Comparison of ENCODE assay signal across 8 cellular contexts in the genomic region with DNA sequence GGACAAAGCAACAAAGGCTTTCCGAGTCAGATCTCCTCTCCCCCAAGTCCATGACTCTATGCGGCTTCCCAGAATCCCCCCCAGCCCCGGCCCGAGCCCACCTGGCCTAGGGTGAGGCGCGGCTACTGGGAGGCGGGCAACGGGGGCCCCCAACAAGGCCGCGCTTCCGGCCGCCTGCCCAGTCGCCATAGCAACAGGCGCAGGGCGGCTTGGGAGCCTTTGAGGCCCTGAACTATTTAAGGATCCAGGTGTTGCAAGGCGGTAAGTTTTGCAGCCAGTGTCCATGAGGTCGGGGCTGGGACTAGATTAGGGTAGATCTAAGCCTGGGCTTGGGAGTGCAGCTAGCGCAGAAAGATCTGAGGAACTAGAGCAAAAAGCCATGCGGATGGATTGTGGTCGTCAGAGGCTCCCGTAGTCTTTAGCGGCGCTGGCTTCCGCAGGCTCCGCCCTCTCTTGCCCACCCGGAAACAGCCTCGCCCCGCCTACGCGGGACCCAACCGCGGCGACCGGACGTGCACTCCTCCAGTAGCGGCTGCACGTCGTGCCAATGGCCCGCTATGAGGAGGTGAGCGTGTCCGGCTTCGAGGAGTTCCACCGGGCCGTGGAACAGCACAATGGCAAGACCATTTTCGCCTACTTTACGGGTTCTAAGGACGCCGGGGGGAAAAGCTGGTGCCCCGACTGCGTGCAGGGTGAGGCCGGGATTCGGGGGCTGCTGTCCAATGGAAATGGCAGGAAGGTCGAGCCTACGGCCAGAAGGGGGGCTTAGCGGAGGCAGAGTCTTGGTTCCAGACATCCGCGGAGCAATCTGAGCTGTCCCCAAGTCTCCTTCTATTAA. TPM values are rescaled to one million over a fixed set of nuclear protein-coding genes. Genes with fewer than 3 reads are reported as not detected.
DNase-seq lines count a peak whose midpoint lies in the region; ATAC-seq and TF ChIP-seq lines count a peak whose summit lies in the region.

TSS of gene KIAA0753 (minus strand) at position 176 of the 838 bp plus-strand sequence. CDS start 5,608 bp downstream, outside the sequence.
TSS of gene TXNDC17 (plus strand) at position 525 of the 838 bp plus-strand sequence. CDS start at position 548, 23 bp downstream.

- H2BK5ac ChIP-seq in IMR-90 (ENCODE audit: low read depth, low read length, poor library complexity, severe bottlenecking) = peak within 1 kb of the TSS; percentile 99

- WGBS in IMR-90 (ENCODE audit: extremely low coverage in 2 of 2, insufficient read length in 1 of 2), 2 experiments = 0% methylated on average over 8 of the region's 57 CpGs; no CpG with 5 or more reads in 1 of the 2 experiments

- H2BK15ac ChIP-seq in IMR-90 (ENCODE audit: low read depth, low read length) = peak within 1 kb of the TSS; percentile 100

- peak; percentile 97 for TF ChIP-seq POLR2A in IMR-90 (IDR thresholded peaks at IDR 0.05; ENCODE audit: low read depth, low read length)

- H2BK20ac ChIP-seq in IMR-90 (ENCODE audit: low read depth, low read length) = peak within 1 kb of the TSS; percentile 97

- peaks cover 7 to 73% of the 10 kb centered on the region in 2 experiments for H3K79me1 ChIP-seq in IMR-90 (ENCODE audit: low read depth in 1 of 2, low read length in 2 of 2)

- peaks cover 9% of the 10 kb centered on the region for H3K4me1 ChIP-seq in IMR-90 (ENCODE audit: control insufficient read depth, insufficient read depth, low read length)
- peaks cover 14 to 28% of the 10 kb centered on the region in 2 donors for H3K4me1 ChIP-seq in mucosa of rectum (ENCODE audit: control insufficient read depth in 2 of 2, insufficient read depth in 2 of 2, low read length in 2 of 2)

- peak within 1 kb of the TSS; percentile 93 for H3K27ac ChIP-seq in IMR-90 (ENCODE audit: insufficient read depth, low read length)
- peak within 1 kb of the TSS; percentile 85 for H3K27ac ChIP-seq in epithelial cell of prostate
- H3K27ac ChIP-seq in mucosa of rectum (ENCODE audit: low read depth in 2 of 2, low read length in 2 of 2) = peak within 1 kb of the TSS; percentile 85 to 94

- H3K4ac ChIP-seq in IMR-90 (ENCODE audit: low read depth, low read length) = peak within 1 kb of the TSS; percentile 100

- H2AFZ ChIP-seq in IMR-90 (replicated peaks; ENCODE audit: low read length, poor library complexity) = peak within 1 kb of the TSS; percentile 100

- H3K4me3 ChIP-seq in IMR-90 (ENCODE audit: insufficient read depth, low read depth, low read length) (peak within 1 kb of the TSS; percentile 81), mucosa of rectum (ENCODE audit: low read length in 2 of 2) (peak within 1 kb of the TSS; percentile 91 to 94)

- peak within 1 kb of the TSS; percentile 100 for H3K23ac ChIP-seq in IMR-90 (ENCODE audit: low read depth, low read length)

- H3K4me2 ChIP-seq in IMR-90 (ENCODE audit: low read depth, low read length) = peak within 1 kb of the TSS; percentile 99

- no peaks in the 10 kb centered on the region for H3K9me3 ChIP-seq in IMR-90 (ENCODE audit: control insufficient read depth, insufficient read depth, low read length)
- no peaks in the 10 kb centered on the region for H3K9me3 ChIP-seq in mucosa of rectum (ENCODE audit: control insufficient read depth in 2 of 2, low read length in 2 of 2)

- no peak; the same call in 1 of the 2 replicates for TF ChIP-seq RAD21 in IMR-90 (IDR thresholded peaks at IDR 0.05; ENCODE audit: low read length)

- TF ChIP-seq CTCF in IMR-90 (conservative IDR thresholded peaks at IDR 0.05; ENCODE audit: low read depth, low read length) = no peak

- peak within 1 kb of the TSS; percentile 100 for H3K56ac ChIP-seq in IMR-90 (ENCODE audit: extremely low read depth, insufficient read depth, low read length)

- DNase-seq in DMS 273 (lab: John Stamatoyannopoulos, UW; ENCODE audit: unreplicated experiment) (peak; percentile 91), IMR-90 (peak; percentile 90), OCI-M2 (lab: John Stamatoyannopoulos, UW; ENCODE audit: unreplicated experiment) (peak; percentile 64), activated T-cell treated with anti-CD3 and anti-CD28 coated beads for 24 hours (ENCODE audit: low read depth) (peak; percentile 91), epithelial cell of prostate (ENCODE audit: low read depth, low spot score) (no peak)
- peak; percentile 81 to 83 for DNase-seq in stimulated activated CD8-positive, alpha-beta memory T cell treated with anti-CD3 and anti-CD28 coated beads, Interleukin-4, amount 100 ng/mL, for 4 hours (ENCODE audit: low read depth in 2 of 2, low spot score in 1 of 2)

- H3K36me3 ChIP-seq in IMR-90 (ENCODE audit: control insufficient read depth, insufficient read depth, low read length) (peaks cover 4% of the 10 kb centered on the region), mucosa of rectum (ENCODE audit: control insufficient read depth in 2 of 2, insufficient read depth in 2 of 2, low read length in 2 of 2) (peaks cover 6 to 27% of the 10 kb centered on the region in 2 donors)

- CTCF ChIA-PET in IMR-90 (lab: Yijun Ruan, JAX) = no interaction called here

- peak within 1 kb of the TSS; percentile 81 for H4K5ac ChIP-seq in IMR-90 (ENCODE audit: low read depth, low read length)

- BruUV-seq in IMR-90 (replicated peaks; lab: Mats Ljungman, UMichigan) = no TSS peak

- peak; percentile 84 for ATAC-seq in GM21515 (IDR thresholded peaks at IDR 0.05; ENCODE audit: unreplicated experiment)
- ATAC-seq in IMR-90 (ENCODE audit: low read depth) = peak; percentile 93

- peak within 1 kb of the TSS; percentile 89 for H3K18ac ChIP-seq in IMR-90 (ENCODE audit: low read depth, low read length)

- peak within 1 kb of the TSS; percentile 100 for H4K91ac ChIP-seq in IMR-90 (ENCODE audit: insufficient read depth, low read depth, low read length)

- peak within 1 kb of the TSS; percentile 99 to 100 for H4K8ac ChIP-seq in IMR-90 (ENCODE audit: low read depth in 2 of 2, low read length in 2 of 2)

- peak within 1 kb of the TSS; percentile 91 for H2AK5ac ChIP-seq in IMR-90 (ENCODE audit: low read depth, low read length)

- H3K14ac ChIP-seq in IMR-90 (replicated peaks; ENCODE audit: low read depth, low read length) = peak within 1 kb of the TSS; percentile 100

- H2AK9ac ChIP-seq in IMR-90 (replicated peaks; ENCODE audit: low read depth, low read length, poor library complexity) = peak within 1 kb of the TSS; percentile 95

- no peaks in the 10 kb centered on the region for H3K27me3 ChIP-seq in IMR-90 (ENCODE audit: control insufficient read depth, insufficient read depth, low read length)
- no peaks in the 10 kb centered on the region for H3K27me3 ChIP-seq in mucosa of rectum (ENCODE audit: control insufficient read depth in 2 of 2, insufficient read depth in 2 of 2, low read length in 2 of 2)

- intact Hi-C loops in IMR-90 (cut with micrococcal nuclease) = loop anchor here (1.0 to 5.0 kb wide), 2 partner anchors 167 to 198 kb away; partner anchors contain the start of gene PIMREG

- dilution Hi-C loops in IMR-90 (cut with HindIII; ENCODE audit: low sequenced_read_pairs, unreplicated experiment) = no loop called here

- H3K9ac ChIP-seq in IMR-90 (ENCODE audit: low read depth, low read length) = peak within 1 kb of the TSS; percentile 94
- peak within 1 kb of the TSS; percentile 85 to 97 for H3K9ac ChIP-seq in mucosa of rectum (ENCODE audit: low read depth in 1 of 2, low read length in 2 of 2)

- H3K9me1 ChIP-seq in IMR-90 (ENCODE audit: insufficient read depth, low read length) = 0 out of 2 replicates have a peak, but pooled peaks cover 5% of the 10 kb centered on the region

- H2BK120ac ChIP-seq in IMR-90 (ENCODE audit: low read depth, low read length) = peak within 1 kb of the TSS; percentile 100

- POLR2A ChIA-PET in IMR-90 (lab: Charles Lee; ENCODE audit: unreplicated experiment) = interaction anchor here (1.0 kb wide), 1 partner anchor 14 kb away, joined by 3 read pairs; no protein-coding TSS in a partner anchor

- in situ Hi-C loops in IMR-90 (cut with MboI; ENCODE audit: low sequenced_read_pairs) = loop anchor here (10.0 kb wide), 1 partner anchor 166 kb away; no protein-coding TSS in a partner anchor

- peaks cover 2% of the 10 kb centered on the region; the same call in 1 of the 2 replicates for H4K20me1 ChIP-seq in IMR-90 (ENCODE audit: insufficient read depth, low read length)

TF ChIP-seq in IMR-90, 13 proteins besides CTCF, POLR2A, EP300 and RAD21:
- TF ChIP-seq CHD1 (IDR thresholded peaks at IDR 0.05; ENCODE audit: low read depth, low read length) (no peak), MAZ (IDR thresholded peaks at IDR 0.05; ENCODE audit: borderline replicate concordance, low read depth, low read length) (peak; percentile 62), MXI1 (IDR thresholded peaks at IDR 0.05; ENCODE audit: borderline replicate concordance, low read depth, low read length) (peak; percentile 86)

RNA-seq across cellular contexts. Expression of gene KIAA0753, which starts in this region (rescaled TPM):
- 17.6 and 18.3 TPM in 2 replicates for total RNA-seq in IMR-90 (2012; rRNA removed)
- polyA plus RNA-seq in IMR-90 (2012; rRNA removed) = 6.8 and 10.2 TPM in 2 replicates
- polyA plus RNA-seq in IMR-90 (2012; cell fraction: cytosol; rRNA removed) = 1.7 and 3.5 TPM in 2 replicates
- 6.1 and 34.4 TPM in 2 replicates for polyA plus RNA-seq in IMR-90 (2012; cell fraction: nucleus; rRNA removed; ENCODE audit: low replicate concordance)

RNA-seq across cellular contexts. Expression of gene TXNDC17, which starts in this region (rescaled TPM):
- 45.0 and 174 TPM in 2 replicates for total RNA-seq in IMR-90 (2012; rRNA removed)
- polyA plus RNA-seq in IMR-90 (2012; rRNA removed) = 494 and 518 TPM in 2 replicates
- polyA plus RNA-seq in IMR-90 (2012; cell fraction: cytosol; rRNA removed) = 496 and 532 TPM in 2 replicates
- 127 and 204 TPM in 2 replicates for polyA plus RNA-seq in IMR-90 (2012; cell fraction: nucleus; rRNA removed; ENCODE audit: low replicate concordance)
